ENCODE assay signal across 22 cellular contexts in the genomic region with DNA sequence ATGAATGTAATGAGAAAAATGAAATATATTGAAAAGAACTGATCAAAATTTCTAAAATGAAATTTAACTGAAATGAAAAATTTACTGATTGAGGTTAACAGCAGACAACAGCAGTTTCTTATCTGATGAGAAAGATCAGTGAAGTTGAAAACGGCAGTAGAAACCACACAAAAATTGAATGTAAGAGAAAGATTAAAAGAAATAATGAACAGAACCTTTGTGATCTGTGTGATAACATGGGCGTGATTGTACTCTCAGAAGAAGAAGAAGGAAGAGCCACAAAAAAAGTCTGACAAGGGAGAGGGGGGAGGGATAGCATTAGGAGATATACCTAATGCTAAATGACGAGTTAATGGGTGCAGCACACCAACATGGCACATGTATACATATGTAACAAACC. TPM values are rescaled to one million over a fixed set of nuclear protein-coding genes. Genes with fewer than 3 reads are reported as not detected.
DNase-seq lines count a peak whose midpoint lies in the region; ATAC-seq and TF ChIP-seq lines count a peak whose summit lies in the region.
"Had no signal": no experiment of that assay in that cellular context is flagged by ENCODE, and none has a peak within 500 bp of the region (broad histone marks: within the 10 kb centered on the region; RNA-seq: fewer than 3 reads in every experiment).

No MANE protein-coding gene starts in this region.

- no peak for DNase-seq in activated CD4-positive, alpha-beta T cell treated with anti-CD3 and anti-CD28 coated beads, Interleukin-2, amount 10 ng/mL, durations not matched to agents 7 days and 5 days
- DNase-seq in activated CD4-positive, alpha-beta T cell treated with anti-CD3 and anti-CD28 coated beads for 48 hours = no peak
- DNase-seq in stimulated activated naive CD8-positive, alpha-beta T cell treated with anti-CD3 and anti-CD28 coated beads, Interleukin-15, Interleukin-2, amounts not matched to agents 100 U/mL and 50 U/mL, for 24 hours = no peak
- no peak for DNase-seq in activated T-helper 2 cell treated with anti-CD3 and anti-CD28 coated beads, Interferon-gamma antibody, Interleukin-2, Interleukin-4, amounts not matched to agents 10 μg/mL and 5 μg/mL and 100 μg/mL, durations not matched to agents 14 hours and 24 hours and 36 hours (ENCODE audit: low spot score)
- DNase-seq in progenitor cell of endocrine pancreas (ENCODE audit: low spot score, unreplicated experiment) = no peak
- no peak for DNase-seq in OCI-M2 (lab: John Stamatoyannopoulos, UW; ENCODE audit: unreplicated experiment)
- DNase-seq: AML-193, DMS53, EL, MM.1S, NCI-H1092, NCI-H1436, NCI-H187 treated with DMSO at 0.1 percent for 48 hours, NCI-H2107, NCI-H446 treated with DMSO at 0.1 percent for 48 hours, NCI-H526 treated with DMSO at 0.1 percent for 48 hours, PC-3, RPMI8226, SHP77 had no signal

- H3K4me3 Mint-ChIP-seq in activated CD4-positive, alpha-beta T cell treated with anti-CD3 and anti-CD28 coated beads, Interleukin-2, amount 10 ng/mL, durations not matched to agents 7 days and 5 days = no peak overlapping the region
- H3K4me3 Mint-ChIP-seq in stimulated activated naive CD8-positive, alpha-beta T cell treated with anti-CD3 and anti-CD28 coated beads, Interleukin-15, Interleukin-2, amounts not matched to agents 100 ng/mL and 50 ng/mL, for 24 hours = peak overlapping the region; percentile 31
- H3K4me3 Mint-ChIP-seq in activated T-helper 2 cell treated with anti-CD3 and anti-CD28 coated beads, Interferon-gamma antibody, Interleukin-2, Interleukin-4, amounts not matched to agents 10 μg/mL and 5 μg/mL and 100 μg/mL, durations not matched to agents 14 hours and 24 hours and 36 hours (ENCODE audit: low read depth) = no peak overlapping the region
- H3K4me3 Mint-ChIP-seq in progenitor cell of endocrine pancreas (ENCODE audit: low read depth) = no peak overlapping the region

- no peak for TF ChIP-seq CTCF in progenitor cell of endocrine pancreas (IDR thresholded peaks at IDR 0.05; ENCODE audit: unreplicated experiment)

- H3K27me3 Mint-ChIP-seq in activated CD4-positive, alpha-beta T cell treated with anti-CD3 and anti-CD28 coated beads, Interleukin-2, amount 10 ng/mL, durations not matched to agents 7 days and 5 days = no peaks in the 10 kb centered on the region
- no peaks in the 10 kb centered on the region for H3K27me3 Mint-ChIP-seq in stimulated activated naive CD8-positive, alpha-beta T cell treated with anti-CD3 and anti-CD28 coated beads, Interleukin-15, Interleukin-2, amounts not matched to agents 100 ng/mL and 50 ng/mL, for 24 hours
- no peaks in the 10 kb centered on the region for H3K27me3 Mint-ChIP-seq in activated T-helper 2 cell treated with anti-CD3 and anti-CD28 coated beads, Interferon-gamma antibody, Interleukin-2, Interleukin-4, amounts not matched to agents 10 μg/mL and 5 μg/mL and 100 μg/mL, durations not matched to agents 14 hours and 24 hours and 36 hours (ENCODE audit: low read depth)
- no peaks in the 10 kb centered on the region for H3K27me3 Mint-ChIP-seq in progenitor cell of endocrine pancreas

- POLR2A ChIA-PET in activated CD4-positive, alpha-beta T cell treated with anti-CD3 and anti-CD28 coated beads, Interleukin-2, amount 10 ng/mL, durations not matched to agents 7 days and 5 days (lab: Charles Lee) = no interaction called here

- H3K27ac Mint-ChIP-seq in activated CD4-positive, alpha-beta T cell treated with anti-CD3 and anti-CD28 coated beads, Interleukin-2, amount 10 ng/mL, durations not matched to agents 7 days and 5 days = peak overlapping the region; percentile 60
- peak overlapping the region; percentile 56 for H3K27ac Mint-ChIP-seq in stimulated activated naive CD8-positive, alpha-beta T cell treated with anti-CD3 and anti-CD28 coated beads, Interleukin-15, Interleukin-2, amounts not matched to agents 100 ng/mL and 50 ng/mL, for 24 hours
- peak overlapping the region; percentile 51 for H3K27ac Mint-ChIP-seq in activated T-helper 2 cell treated with anti-CD3 and anti-CD28 coated beads, Interferon-gamma antibody, Interleukin-2, Interleukin-4, amounts not matched to agents 10 μg/mL and 5 μg/mL and 100 μg/mL, durations not matched to agents 14 hours and 24 hours and 36 hours
- no peak overlapping the region for H3K27ac Mint-ChIP-seq in progenitor cell of endocrine pancreas

- ATAC-seq in stimulated activated naive CD8-positive, alpha-beta T cell treated with anti-CD3 and anti-CD28 coated beads, Interleukin-15, Interleukin-2, amounts not matched to agents 100 U/mL and 50 U/mL, for 24 hours = no peak
- ATAC-seq in HG03460 (IDR thresholded peaks at IDR 0.05; ENCODE audit: unreplicated experiment) = no peak
- ATAC-seq: K562, PC-3 had no signal

- peaks cover 25% of the 10 kb centered on the region for H3K4me1 Mint-ChIP-seq in activated CD4-positive, alpha-beta T cell treated with anti-CD3 and anti-CD28 coated beads, Interleukin-2, amount 10 ng/mL, durations not matched to agents 7 days and 5 days
- peaks cover 55% of the 10 kb centered on the region for H3K4me1 Mint-ChIP-seq in stimulated activated naive CD8-positive, alpha-beta T cell treated with anti-CD3 and anti-CD28 coated beads, Interleukin-15, Interleukin-2, amounts not matched to agents 100 ng/mL and 50 ng/mL, for 24 hours (ENCODE audit: low read depth)
- H3K4me1 Mint-ChIP-seq in activated T-helper 2 cell treated with anti-CD3 and anti-CD28 coated beads, Interferon-gamma antibody, Interleukin-2, Interleukin-4, amounts not matched to agents 10 μg/mL and 5 μg/mL and 100 μg/mL, durations not matched to agents 14 hours and 24 hours and 36 hours (ENCODE audit: low read depth) = peaks cover 15% of the 10 kb centered on the region
- H3K4me1 Mint-ChIP-seq in progenitor cell of endocrine pancreas (ENCODE audit: low read depth) = no peaks in the 10 kb centered on the region

- CTCF ChIA-PET in activated CD4-positive, alpha-beta T cell treated with anti-CD3 and anti-CD28 coated beads, Interleukin-2, amount 10 ng/mL, durations not matched to agents 7 days and 5 days (lab: Charles Lee) = no interaction called here

- peaks cover 42% of the 10 kb centered on the region for H3K36me3 Mint-ChIP-seq in activated CD4-positive, alpha-beta T cell treated with anti-CD3 and anti-CD28 coated beads, Interleukin-2, amount 10 ng/mL, durations not matched to agents 7 days and 5 days (ENCODE audit: low read depth)
- H3K36me3 Mint-ChIP-seq in stimulated activated naive CD8-positive, alpha-beta T cell treated with anti-CD3 and anti-CD28 coated beads, Interleukin-15, Interleukin-2, amounts not matched to agents 100 ng/mL and 50 ng/mL, for 24 hours (ENCODE audit: low read depth) = peaks cover 38% of the 10 kb centered on the region
- H3K36me3 Mint-ChIP-seq in activated T-helper 2 cell treated with anti-CD3 and anti-CD28 coated beads, Interferon-gamma antibody, Interleukin-2, Interleukin-4, amounts not matched to agents 10 μg/mL and 5 μg/mL and 100 μg/mL, durations not matched to agents 14 hours and 24 hours and 36 hours (ENCODE audit: low read depth) = peaks cover 27% of the 10 kb centered on the region
- peaks cover 28% of the 10 kb centered on the region for H3K36me3 Mint-ChIP-seq in progenitor cell of endocrine pancreas (ENCODE audit: insufficient read depth)

- intact Hi-C loops in activated T-helper 2 cell treated with anti-CD3 and anti-CD28 coated beads, Interferon-gamma antibody, Interleukin-2, Interleukin-4, amounts not matched to agents 10 μg/mL and 5 μg/mL and 100 μg/mL, durations not matched to agents 14 hours and 24 hours and 36 hours (cut with micrococcal nuclease) = no loop called here

- peaks cover 34% of the 10 kb centered on the region for H3K9me3 Mint-ChIP-seq in activated CD4-positive, alpha-beta T cell treated with anti-CD3 and anti-CD28 coated beads, Interleukin-2, amount 10 ng/mL, durations not matched to agents 7 days and 5 days
- H3K9me3 Mint-ChIP-seq in stimulated activated naive CD8-positive, alpha-beta T cell treated with anti-CD3 and anti-CD28 coated beads, Interleukin-15, Interleukin-2, amounts not matched to agents 100 ng/mL and 50 ng/mL, for 24 hours = peaks cover 31% of the 10 kb centered on the region
- peaks cover 31% of the 10 kb centered on the region for H3K9me3 Mint-ChIP-seq in activated T-helper 2 cell treated with anti-CD3 and anti-CD28 coated beads, Interferon-gamma antibody, Interleukin-2, Interleukin-4, amounts not matched to agents 10 μg/mL and 5 μg/mL and 100 μg/mL, durations not matched to agents 14 hours and 24 hours and 36 hours
- peaks cover 20% of the 10 kb centered on the region for H3K9me3 Mint-ChIP-seq in progenitor cell of endocrine pancreas (ENCODE audit: low read depth)

RNA-seq across cellular contexts. Expression of gene FAM117B, which starts 45.2 kb away (rescaled TPM):
- total RNA-seq in activated CD4-positive, alpha-beta T cell treated with anti-CD3 and anti-CD28 coated beads, Interleukin-2, amount 10 ng/mL, durations not matched to agents 7 days and 5 days = 10 to 100 TPM; 23.0 to 24.9 TPM
- total RNA-seq in activated T-helper 2 cell treated with anti-CD3 and anti-CD28 coated beads, Interferon-gamma antibody, Interleukin-2, Interleukin-4, amounts not matched to agents 10 μg/mL and 5 μg/mL and 100 μg/mL, durations not matched to agents 14 hours and 24 hours and 36 hours = 8.3 and 9.2 TPM in 2 replicates
- total RNA-seq in progenitor cell of endocrine pancreas = 28.5 and 28.6 TPM in 2 replicates
